8 cellular contexts compared by ENCODE assay signal in genomic region chr11:65417221-65417701, GRCh38. TPM values are rescaled to one million over a fixed set of nuclear protein-coding genes. Genes with fewer than 3 reads are reported as not detected.
DNase-seq lines count a peak whose midpoint lies in the region; ATAC-seq and TF ChIP-seq lines count a peak whose summit lies in the region.

No MANE protein-coding gene starts in this region.

- no peaks in the 10 kb centered on the region for H3K36me3 Mint-ChIP-seq in glutamatergic neuron (ENCODE audit: unreplicated experiment)

- H3K4me3 ChIP-seq in retinal pigment epithelial cell (ENCODE audit: low read length), result peak overlapping the region; percentile 40

- H3K4me3 Mint-ChIP-seq in glutamatergic neuron (ENCODE audit: unreplicated experiment), result peak overlapping the region; percentile 76

- H3K4me1 Mint-ChIP-seq in glutamatergic neuron (ENCODE audit: low read depth, unreplicated experiment), result peaks cover 27% of the 10 kb centered on the region

- peaks cover 5% of the 10 kb centered on the region for H3K9me3 Mint-ChIP-seq in glutamatergic neuron (ENCODE audit: unreplicated experiment)

- DNase-seq in activated CD4-positive, alpha-beta T cell treated with anti-CD3 and anti-CD28 coated beads for 48 hours, result peak; percentile 49
- no peak for DNase-seq in activated CD4-positive, alpha-beta T cell treated with anti-CD3 and anti-CD28 coated beads, Interleukin-2, amount 50 U/mL, for 4 hours
- peak; percentile 64 to 67 for DNase-seq in activated T-cell treated with anti-CD3 and anti-CD28 coated beads, Interleukin-2, amount 50 U/mL, for 48 hours
- DNase-seq in glutamatergic neuron, result no peak
- no peak for DNase-seq in retinal pigment epithelial cell (ENCODE audit: low read depth)
- no peak for DNase-seq in NCI-H524 (lab: John Stamatoyannopoulos, UW)

- H3K27me3 Mint-ChIP-seq in glutamatergic neuron (ENCODE audit: unreplicated experiment), result peaks cover 4% of the 10 kb centered on the region

- no peak for TF ChIP-seq CTCF in glutamatergic neuron (IDR thresholded peaks at IDR 0.05; ENCODE audit: partially characterized antibody, unreplicated experiment)
- TF ChIP-seq CTCF in retinal pigment epithelial cell (conservative IDR thresholded peaks at IDR 0.05; ENCODE audit: low read depth, low read length), result no peak

- H3K27ac Mint-ChIP-seq in glutamatergic neuron (ENCODE audit: unreplicated experiment), result peak overlapping the region; percentile 70

- ATAC-seq in HG02970 (IDR thresholded peaks at IDR 0.05; ENCODE audit: low FRiP score, unreplicated experiment) (no peak), HG02798 (IDR thresholded peaks at IDR 0.05; ENCODE audit: poor library complexity, unreplicated experiment) (no peak)

RNA-seq across cellular contexts. Expression of gene NEAT1, which starts 5.3 kb away (rescaled TPM):
- 107 TPM for total RNA-seq in glutamatergic neuron (ENCODE audit: unreplicated experiment)

RNA-seq across cellular contexts. Expression of gene FRMD8, which starts 30.8 kb away (rescaled TPM):
- 11.1 TPM for total RNA-seq in glutamatergic neuron (ENCODE audit: unreplicated experiment)

RNA-seq across cellular contexts. Expression of gene SLC25A45, which starts 34.8 kb away (rescaled TPM):
- total RNA-seq in glutamatergic neuron (ENCODE audit: unreplicated experiment), result 0.25 TPM

Comparison
In these comparisons a context has a peak if more than half of its experiments do, and no peak if none do; other contexts are left out.
1. DNase-seq: peak in activated CD4-positive, alpha-beta T cell treated with anti-CD3 and anti-CD28 coated beads for 48 hours (single experiment) and activated T-cell treated with anti-CD3 and anti-CD28 coated beads, Interleukin-2, amount 50 U/mL, for 48 hours (2 of 2); none in activated CD4-positive, alpha-beta T cell treated with anti-CD3 and anti-CD28 coated beads, Interleukin-2, amount 50 U/mL, for 4 hours (0 of 2), glutamatergic neuron (single experiment), retinal pigment epithelial cell (single experiment) and NCI-H524 (0 of 2).